ENCODE assay signal across 35 cellular contexts in the genomic region with DNA sequence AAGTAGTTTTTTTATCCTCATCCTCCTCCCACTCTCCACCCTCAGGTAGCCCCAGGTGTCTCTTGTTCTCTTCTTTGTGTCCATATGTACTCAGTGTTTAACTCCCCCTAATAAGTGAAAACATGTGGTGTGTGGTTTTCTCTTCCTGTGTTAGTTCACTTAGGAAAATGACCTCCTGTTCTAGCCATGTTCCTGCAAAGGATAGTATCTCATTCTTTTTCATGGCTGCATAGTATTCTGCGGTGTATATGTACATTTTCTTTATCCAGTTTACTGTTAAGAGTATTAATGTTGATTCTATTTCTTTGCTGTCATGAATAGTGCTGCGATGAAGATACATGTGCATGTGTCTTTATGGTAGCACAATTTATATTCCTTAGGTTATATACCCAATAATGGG.
"Had no signal": no experiment of that assay in that cellular context is flagged by ENCODE, and none has a peak within 500 bp of the region (broad histone marks: within the 10 kb centered on the region; RNA-seq: fewer than 3 reads in every experiment).

No MANE protein-coding gene starts in this region.

- H3K36me3 ChIP-seq: MG63 had no signal

- H3K27me3 ChIP-seq: MG63 had no signal

- H3K9me3 ChIP-seq: MG63 had no signal

- H3K4me3 ChIP-seq: MG63 had no signal

- DNase-seq: Kasumi-1, MM.1S, MV-4-11, NCI-H1048, NCI-H1092, NCI-H1092 treated with DMSO at 0.1 percent for 48 hours, NCI-H1105, NCI-H1105 treated with DMSO at 0.1 percent for 48 hours, NCI-H1417, NCI-H1417 treated with DMSO at 0.1 percent for 48 hours, NCI-H1436, NCI-H1436 treated with DMSO at 0.1 percent for 48 hours, NCI-H146, NCI-H1694, NCI-H1694 treated with DMSO at 0.1 percent for 48 hours, NCI-H187, NCI-H187 treated with DMSO at 0.1 percent for 48 hours, NCI-H1930, NCI-H2029, NCI-H2029 treated with DMSO at 0.1 percent for 48 hours, NCI-H2081, NCI-H2081 treated with DMSO at 0.1 percent for 48 hours, NCI-H2107, NCI-H2171, NCI-H2171 treated with DMSO at 0.1 percent for 48 hours, NCI-H2227 treated with DMSO at 0.1 percent for 48 hours, NCI-H226, NCI-H345, NCI-H446, NCI-H446 treated with DMSO at 0.1 percent for 48 hours, NCI-H510A, NCI-H510A treated with DMSO at 0.1 percent for 48 hours, NCI-H524, NCI-H524 treated with DMSO at 0.1 percent for 48 hours had no signal
